26 cellular contexts compared by ENCODE assay signal in the genomic region with DNA sequence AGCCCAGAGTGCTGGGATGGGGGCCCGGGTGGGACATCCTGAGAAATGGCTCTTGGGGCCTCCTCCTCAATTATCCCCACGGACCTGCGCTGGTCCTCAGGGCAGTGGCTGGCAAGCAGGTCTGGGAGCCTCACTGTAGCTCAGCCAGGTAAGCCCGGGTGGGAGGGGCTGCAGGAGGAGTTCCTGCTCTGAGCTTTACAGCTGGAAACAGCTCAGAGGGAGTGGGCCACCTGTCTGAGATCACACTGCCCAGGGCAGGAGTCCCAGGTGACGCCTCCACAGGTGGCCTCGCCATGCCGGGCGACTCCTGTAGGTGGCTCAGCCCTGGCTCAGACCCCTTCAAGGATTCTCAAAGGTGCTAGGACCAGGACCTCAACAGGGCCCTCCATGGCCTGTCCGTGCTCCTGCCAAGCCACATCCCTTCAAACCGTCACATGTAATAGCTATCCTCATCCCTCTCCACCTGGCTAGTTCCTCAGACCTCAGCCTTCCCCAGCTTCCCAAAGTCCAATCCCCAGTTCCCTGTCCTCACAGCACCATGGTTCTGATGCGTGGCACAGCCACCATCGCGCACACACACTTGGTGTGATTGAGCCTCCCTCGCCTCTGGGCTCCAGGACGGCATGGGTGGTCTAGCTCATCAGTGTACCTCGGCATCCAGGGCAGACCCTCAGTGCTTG. TPM values are rescaled to one million over a fixed set of nuclear protein-coding genes. Genes with fewer than 3 reads are reported as not detected.
"Had no signal": no experiment of that assay in that cellular context is flagged by ENCODE, and none has a peak within 500 bp of the region (broad histone marks: within the 10 kb centered on the region; RNA-seq: fewer than 3 reads in every experiment).

No MANE protein-coding gene starts in this region.

- H3K27ac Mint-ChIP-seq: activated CD4-positive, alpha-beta memory T cell treated with anti-CD3 and anti-CD28 coated beads, Interleukin-2, amount 10 ng/mL, durations not matched to agents 7 days and 5 days; activated CD4-positive, alpha-beta T cell treated with anti-CD3 and anti-CD28 coated beads for 36 hours; activated CD8-positive, alpha-beta memory T cell treated with anti-CD3 and anti-CD28 coated beads, Interleukin-2, amount 10 ng/mL, durations not matched to agents 7 days and 5 days; activated naive CD8-positive, alpha-beta T cell; effector memory CD8-positive, alpha-beta T cell; memory B cell; naive B cell; neural progenitor cell; WTC11 had no signal

- H3K4me3 Mint-ChIP-seq: activated CD4-positive, alpha-beta memory T cell treated with anti-CD3 and anti-CD28 coated beads, Interleukin-2, amount 10 ng/mL, durations not matched to agents 7 days and 5 days; activated CD4-positive, alpha-beta T cell treated with anti-CD3 and anti-CD28 coated beads for 36 hours; activated CD8-positive, alpha-beta memory T cell treated with anti-CD3 and anti-CD28 coated beads, Interleukin-2, amount 10 ng/mL, durations not matched to agents 7 days and 5 days; activated naive CD8-positive, alpha-beta T cell; effector memory CD8-positive, alpha-beta T cell; memory B cell; neural progenitor cell; WTC11 had no signal

- H3K36me3 Mint-ChIP-seq: activated naive CD8-positive, alpha-beta T cell; memory B cell; naive B cell had no signal

- H3K9me3 Mint-ChIP-seq: activated CD4-positive, alpha-beta memory T cell treated with anti-CD3 and anti-CD28 coated beads, Interleukin-2, amount 10 ng/mL, durations not matched to agents 7 days and 5 days; effector memory CD8-positive, alpha-beta T cell; memory B cell; neural progenitor cell; WTC11 had no signal

- H3K9me3 ChIP-seq: gastrocnemius medialis, heart left ventricle, psoas muscle, stomach, testis, upper lobe of left lung had no signal

- H3K27ac ChIP-seq: epithelial cell of prostate, gastrocnemius medialis, heart left ventricle, neural progenitor cell, psoas muscle, stomach, testis, upper lobe of left lung had no signal

- DNase-seq: activated CD4-positive, alpha-beta memory T cell treated with anti-CD3 and anti-CD28 coated beads, Interleukin-2, amount 10 ng/mL, durations not matched to agents 7 days and 5 days; activated CD4-positive, alpha-beta T cell treated with anti-CD3 and anti-CD28 coated beads for 36 hours; activated CD8-positive, alpha-beta memory T cell treated with anti-CD3 and anti-CD28 coated beads, Interleukin-2, amount 10 ng/mL, durations not matched to agents 7 days and 5 days; amygdala; caudate nucleus; effector memory CD8-positive, alpha-beta T cell; gastrocnemius medialis; kidney glomerular epithelial cell; naive B cell; right cardiac atrium; stomach; testis; upper lobe of left lung had no signal

- H3K4me3 ChIP-seq: gastrocnemius medialis, heart left ventricle, neural progenitor cell, psoas muscle, stomach, testis, upper lobe of left lung had no signal

- H3K4me1 ChIP-seq: neural progenitor cell had no signal

- ATAC-seq: activated CD4-positive, alpha-beta T cell treated with anti-CD3 and anti-CD28 coated beads for 36 hours; activated CD8-positive, alpha-beta memory T cell treated with anti-CD3 and anti-CD28 coated beads, Interleukin-2, amount 10 ng/mL, durations not matched to agents 7 days and 5 days; effector memory CD8-positive, alpha-beta T cell; gastrocnemius medialis; heart left ventricle; psoas muscle; right cardiac atrium; WTC11 had no signal

- H3K27me3 Mint-ChIP-seq: activated CD4-positive, alpha-beta memory T cell treated with anti-CD3 and anti-CD28 coated beads, Interleukin-2, amount 10 ng/mL, durations not matched to agents 7 days and 5 days; activated CD4-positive, alpha-beta T cell treated with anti-CD3 and anti-CD28 coated beads for 36 hours; activated naive CD8-positive, alpha-beta T cell; effector memory CD8-positive, alpha-beta T cell; memory B cell had no signal

- H3K27me3 ChIP-seq: gastrocnemius medialis, heart left ventricle, neural progenitor cell, stomach, testis, upper lobe of left lung had no signal

- H3K36me3 ChIP-seq: gastrocnemius medialis, neural progenitor cell had no signal

RNA-seq across cellular contexts. Expression of a gene that starts 3.6 kb away (rescaled TPM):
- total RNA-seq: activated CD4-positive, alpha-beta memory T cell treated with anti-CD3 and anti-CD28 coated beads, Interleukin-2, amount 10 ng/mL, durations not matched to agents 7 days and 5 days; activated CD4-positive, alpha-beta T cell treated with anti-CD3 and anti-CD28 coated beads for 36 hours; activated CD8-positive, alpha-beta memory T cell treated with anti-CD3 and anti-CD28 coated beads, Interleukin-2, amount 10 ng/mL, durations not matched to agents 7 days and 5 days; dermis microvascular lymphatic vessel endothelial cell; osteocyte; right cardiac atrium; skeletal muscle tissue; stomach; T-helper 2 cell treated with Interferon-gamma antibody and Interleukin-4, amounts not matched to agents 100 ng/mL and 5 ng/mL, for 36 hours; upper lobe of left lung; WTC11 had no signal

RNA-seq across cellular contexts. Expression of a gene that starts 22.6 kb away (rescaled TPM):
- total RNA-seq: activated CD4-positive, alpha-beta memory T cell treated with anti-CD3 and anti-CD28 coated beads, Interleukin-2, amount 10 ng/mL, durations not matched to agents 7 days and 5 days; activated CD4-positive, alpha-beta T cell treated with anti-CD3 and anti-CD28 coated beads for 36 hours; activated CD8-positive, alpha-beta memory T cell treated with anti-CD3 and anti-CD28 coated beads, Interleukin-2, amount 10 ng/mL, durations not matched to agents 7 days and 5 days; dermis microvascular lymphatic vessel endothelial cell; gastrocnemius medialis; heart left ventricle; liver; mononuclear cell; osteocyte; psoas muscle; right cardiac atrium; skeletal muscle tissue; stomach; T-helper 2 cell treated with Interferon-gamma antibody and Interleukin-4, amounts not matched to agents 100 ng/mL and 5 ng/mL, for 36 hours; upper lobe of left lung had no signal
